Comparison of ENCODE assay signal across 7 cellular contexts in genomic region chr14:90383126-90383730, GRCh38.
DNase-seq lines count a peak whose midpoint lies in the region; ATAC-seq and TF ChIP-seq lines count a peak whose summit lies in the region.

No MANE protein-coding gene starts in this region.

- DNase-seq in NCI-H187 (lab: John Stamatoyannopoulos, UW) (peak; percentile 98 to 99), astrocyte of the cerebellum (ENCODE audit: low read depth) (peak; percentile 99), hypothalamus (lab: John Stamatoyannopoulos, UW) (peak; percentile 73 to 100 (median 99)), retinal pigment epithelial cell (ENCODE audit: low read depth) (peak; percentile 99)
- peak; percentile 99 for DNase-seq in T-helper 2 cell treated with Interferon-gamma antibody and Interleukin-4, amounts not matched to agents 5 μg/mL and 100 μg/mL, for 36 hours (ENCODE audit: low spot score)

- peak overlapping the region; percentile 53 for H3K4me3 ChIP-seq in astrocyte of the cerebellum (ENCODE audit: low read depth, low read length)
- peak overlapping the region; percentile 80 for H3K4me3 ChIP-seq in retinal pigment epithelial cell (ENCODE audit: low read length)

- H3K36me3 Mint-ChIP-seq in T-helper 2 cell treated with Interferon-gamma antibody and Interleukin-4, amounts not matched to agents 5 μg/mL and 100 μg/mL, for 36 hours (ENCODE audit: low read depth): no peaks in the 10 kb centered on the region

- in situ Hi-C loops in astrocyte of the cerebellum (cut with HindIII; ENCODE audit: low sequenced_read_pairs): no loop called here

- H3K27me3 Mint-ChIP-seq in T-helper 2 cell treated with Interferon-gamma antibody and Interleukin-4, amounts not matched to agents 5 μg/mL and 100 μg/mL, for 36 hours (ENCODE audit: low read depth): no peaks in the 10 kb centered on the region

- H3K9me3 Mint-ChIP-seq in T-helper 2 cell treated with Interferon-gamma antibody and Interleukin-4, amounts not matched to agents 5 μg/mL and 100 μg/mL, for 36 hours: no peaks in the 10 kb centered on the region

- ATAC-seq in GM18498 (IDR thresholded peaks at IDR 0.05; ENCODE audit: unreplicated experiment) (peak; percentile 94), HG02885 (IDR thresholded peaks at IDR 0.05; ENCODE audit: poor library complexity, unreplicated experiment) (peak; percentile 92)

- TF ChIP-seq CTCF in astrocyte of the cerebellum (IDR thresholded peaks at IDR 0.05; ENCODE audit: low read depth, low read length, missing control alignments) (no peak), retinal pigment epithelial cell (conservative IDR thresholded peaks at IDR 0.05; ENCODE audit: low read depth, low read length) (peak; percentile 1)

- no peak overlapping the region for H3K27ac Mint-ChIP-seq in T-helper 2 cell treated with Interferon-gamma antibody and Interleukin-4, amounts not matched to agents 5 μg/mL and 100 μg/mL, for 36 hours

- no peak overlapping the region for H3K4me3 Mint-ChIP-seq in T-helper 2 cell treated with Interferon-gamma antibody and Interleukin-4, amounts not matched to agents 5 μg/mL and 100 μg/mL, for 36 hours

- peaks cover 20% of the 10 kb centered on the region for H3K4me1 Mint-ChIP-seq in T-helper 2 cell treated with Interferon-gamma antibody and Interleukin-4, amounts not matched to agents 5 μg/mL and 100 μg/mL, for 36 hours (ENCODE audit: low read depth)

Comparison
In these comparisons a context has a peak if more than half of its experiments do, and no peak if none do; other contexts are left out.
1. Peak in every context shown above with its lines: DNase-seq, ATAC-seq and H3K4me3 ChIP-seq.